ENCODE assay signal across 8 cellular contexts in genomic region chr2:229586746-229587705, GRCh38.
DNase-seq lines count a peak whose midpoint lies in the region; ATAC-seq, FAIRE-seq and TF ChIP-seq lines count a peak whose summit lies in the region.

No MANE protein-coding gene starts in this region.

- in situ Hi-C loops in GM12878 (cut with MboI): no loop called here

- H3K4me1 ChIP-seq in GM12878 (ENCODE audit: control insufficient read depth, insufficient read depth, low read length) (no peaks in the 10 kb centered on the region), sigmoid colon (peaks cover 0 to 5% (median 2%) of the 10 kb centered on the region in 4 donors)

- peak; percentile 56 for TF ChIP-seq RAD21 in GM12878 (IDR thresholded peaks at IDR 0.05; ENCODE audit: insufficient read depth, low read depth, low read length)

- H3K9me3 ChIP-seq in GM12878 (replicated peaks; ENCODE audit: control insufficient read depth, insufficient read depth, low read length) (no peaks in the 10 kb centered on the region), sigmoid colon (no peaks in the 10 kb centered on the region)

- SMC1A ChIA-PET in GM12878 (lab: Charles Lee; ENCODE audit: uncharacterized antibody, unreplicated experiment): interaction anchor here (1.2 kb wide), 1 partner anchor 156 kb away, joined by 8 read pairs; no protein-coding TSS in a partner anchor

- TF ChIP-seq CTCF in GM12878 (IDR thresholded peaks at IDR 0.05 in 2 of 3, conservative IDR thresholded peaks at IDR 0.05 in 1 of 3; ENCODE audit: control insufficient read depth in 2 of 3, extremely low read depth in 1 of 3, insufficient read depth in 1 of 3, low read depth in 3 of 3, low read length in 3 of 3) (peak; percentile 60 to 71 (median 65)), sigmoid colon (IDR thresholded peaks at IDR 0.05) (peak; percentile 70 to 90 (median 85))

- H3K36me3 ChIP-seq in GM12878 (ENCODE audit: control insufficient read depth in 2 of 2, insufficient read depth in 2 of 2, low read length in 1 of 2): no peaks in the 10 kb centered on the region
- H3K36me3 ChIP-seq in sigmoid colon: no peaks in the 10 kb centered on the region

- DNase-seq in D341Med (ENCODE audit: low spot score) (peak; percentile 66), NCI-H524 treated with DMSO at 0.1 percent for 48 hours (lab: John Stamatoyannopoulos, UW) (peak; percentile 5), GM12878 (ENCODE audit: low read depth, low spot score) (no peak), iPS DF 19.7 (ENCODE audit: low read depth, low spot score) (peak; percentile 54), sigmoid colon (peak; percentile 91)

- CTCF ChIA-PET in GM12878 (lab: Yijun Ruan, JAX): interaction anchor here (1.0 to 1.5 kb wide), 7 partner anchors 8 to 1647 kb away, joined by 3 to 7 read pairs (median 3); no protein-coding TSS in a partner anchor

- BruUV-seq in GM12878 (replicated peaks; lab: Mats Ljungman, UMichigan): no TSS peak

- H4K20me1 ChIP-seq in GM12878 (ENCODE audit: control insufficient read depth, insufficient read depth): no peaks in the 10 kb centered on the region

- TF ChIP-seq EP300 in GM12878 (IDR thresholded peaks at IDR 0.05; ENCODE audit: borderline replicate concordance in 1 of 2, control insufficient read depth in 1 of 2, low read depth in 2 of 2, low read length in 2 of 2): no peak
- TF ChIP-seq EP300 in sigmoid colon (IDR thresholded peaks at IDR 0.05): no peak

- H3K4me3 ChIP-seq in GM12878: no peak overlapping the region
- H3K4me3 ChIP-seq in sigmoid colon: peak overlapping the region; percentile 3 to 28 (median 17)

- H3K9ac ChIP-seq in GM12878 (ENCODE audit: control insufficient read depth, insufficient read depth, low read length): no peak overlapping the region

- H2AFZ ChIP-seq in GM12878 (ENCODE audit: control insufficient read depth, low read depth, low read length): no peak overlapping the region

- intact Hi-C loops in GM12878 (cut with micrococcal nuclease; ENCODE audit: unreplicated experiment) (loop anchor here (1.0 to 5.0 kb wide), 2 partner anchors 156 to 245 kb away; no protein-coding TSS in a partner anchor), sigmoid colon (cut with DNase I) (loop anchor here (1.0 to 10.0 kb wide), 3 partner anchors 155 to 1692 kb away; no protein-coding TSS in a partner anchor)

- POLR2A ChIA-PET in GM12878 (lab: Charles Lee): no interaction called here

- H3K27me3 ChIP-seq in GM12878 (replicated peaks in 1 of 2; ENCODE audit: control insufficient read depth in 2 of 2, insufficient read depth in 2 of 2, low read length in 1 of 2): no peaks in the 10 kb centered on the region; a peak in 1 of 4 replicates
- no peaks in the 10 kb centered on the region for H3K27me3 ChIP-seq in sigmoid colon

- H3K4me2 ChIP-seq in GM12878 (ENCODE audit: control insufficient read depth, insufficient read depth): no peak overlapping the region

- no peak for FAIRE-seq in GM12878 (lab: Jason Lieb, UNC)

- ATAC-seq in GM18909 (IDR thresholded peaks at IDR 0.05; ENCODE audit: poor library complexity, unreplicated experiment) (peak; percentile 84), HG03159 (IDR thresholded peaks at IDR 0.05; ENCODE audit: unreplicated experiment) (peak; percentile 83), GM12878 (peak; percentile 92), HG03521 (IDR thresholded peaks at IDR 0.05; ENCODE audit: unreplicated experiment) (no peak)

- H3K79me2 ChIP-seq in GM12878 (ENCODE audit: control insufficient read depth, insufficient read depth, low read length): no peaks in the 10 kb centered on the region

- TF ChIP-seq POLR2A in GM12878 (IDR thresholded peaks at IDR 0.05; ENCODE audit: low read depth, low read length) (no peak), sigmoid colon (IDR thresholded peaks at IDR 0.05) (no peak)

- 3% methylated on average over 20 of the region's 20 CpGs for WGBS in GM12878 (ENCODE audit: insufficient coverage, insufficient replicate concordance, low lambda C conversion rate, missing lambda C conversion rate)
- 27 to 33% methylated on average over 20 of the region's 20 CpGs for WGBS in sigmoid colon, 2 donors

- RAD21 ChIA-PET in GM12878 (lab: Charles Lee; ENCODE audit: unreplicated experiment): interaction anchor here (0.7 to 1.5 kb wide), 5 partner anchors 156 to 1647 kb away, joined by 3 to 4 read pairs (median 3); no protein-coding TSS in a partner anchor

- no peak overlapping the region for H3K27ac ChIP-seq in GM12878 (ENCODE audit: control insufficient read depth, insufficient read depth)
- peak overlapping the region in 2 of 4 donors; percentile 43 to 51 for H3K27ac ChIP-seq in sigmoid colon

TF ChIP-seq in GM12878, 131 proteins besides CTCF, POLR2A, EP300 and RAD21:
- TF ChIP-seq BACH1 (IDR thresholded peaks at IDR 0.05; ENCODE audit: borderline replicate concordance) (no peak), SMC3 (IDR thresholded peaks at IDR 0.05; ENCODE audit: borderline replicate concordance, low read length) (peak; percentile 40; the same call in 1 of the 2 replicates)
- TF ChIP-seq, protein P1, sequence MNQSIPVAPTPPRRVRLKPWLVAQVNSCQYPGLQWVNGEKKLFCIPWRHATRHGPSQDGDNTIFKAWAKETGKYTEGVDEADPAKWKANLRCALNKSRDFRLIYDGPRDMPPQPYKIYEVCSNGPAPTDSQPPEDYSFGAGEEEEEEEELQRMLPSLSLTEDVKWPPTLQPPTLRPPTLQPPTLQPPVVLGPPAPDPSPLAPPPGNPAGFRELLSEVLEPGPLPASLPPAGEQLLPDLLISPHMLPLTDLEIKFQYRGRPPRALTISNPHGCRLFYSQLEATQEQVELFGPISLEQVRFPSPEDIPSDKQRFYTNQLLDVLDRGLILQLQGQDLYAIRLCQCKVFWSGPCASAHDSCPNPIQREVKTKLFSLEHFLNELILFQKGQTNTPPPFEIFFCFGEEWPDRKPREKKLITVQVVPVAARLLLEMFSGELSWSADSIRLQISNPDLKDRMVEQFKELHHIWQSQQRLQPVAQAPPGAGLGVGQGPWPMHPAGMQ (IDR thresholded peaks at IDR 0.05; ENCODE audit: borderline replicate concordance): no peak
TF ChIP-seq in GM12878: peak in this region for 1.
